Comparison of ENCODE assay signal across 1 cellular context in the genomic region with DNA sequence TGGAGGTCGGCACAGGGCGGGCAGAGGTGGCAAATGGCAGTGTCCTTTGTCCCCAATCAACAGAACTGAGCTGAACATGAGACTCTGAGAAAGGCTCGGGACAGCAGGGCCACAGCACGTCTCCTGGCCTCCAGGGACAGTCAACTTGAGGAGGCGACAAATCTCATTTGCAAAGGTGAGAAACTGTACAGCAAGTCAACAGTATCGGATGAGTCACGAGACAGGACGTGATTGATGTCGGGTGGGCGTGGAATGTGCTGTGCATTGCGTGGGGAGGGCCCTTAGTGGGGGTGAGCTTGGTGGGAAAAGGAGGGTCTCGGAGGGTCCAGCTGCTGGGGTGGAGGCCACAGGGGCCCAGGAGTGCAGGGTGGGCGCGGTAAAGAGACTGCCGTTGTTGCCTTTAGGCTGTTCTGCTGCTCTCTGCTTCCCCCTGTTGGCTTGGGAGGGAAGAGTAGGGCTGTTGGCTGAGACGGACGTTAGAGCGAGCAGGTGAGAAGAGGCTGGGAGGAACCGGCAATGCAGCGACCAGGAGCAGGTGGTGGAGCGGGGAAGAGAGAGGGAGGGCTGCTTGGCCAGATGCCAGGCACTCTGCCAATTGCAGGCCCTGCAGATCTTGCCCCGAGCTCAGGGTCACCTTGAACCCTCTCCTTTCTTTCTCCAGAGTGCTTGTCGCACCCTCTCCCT.
A peak's percentile ranks its signal among the peaks of the same experiment; 100 is the strongest.
TF ChIP-seq lines count a peak whose summit lies in the region.

No MANE protein-coding gene starts in this region.

TF ChIP-seq in GM12878, 131 proteins besides CTCF, POLR2A, EP300 and RAD21 (continued from another document):
- TF ChIP-seq, protein P1, sequence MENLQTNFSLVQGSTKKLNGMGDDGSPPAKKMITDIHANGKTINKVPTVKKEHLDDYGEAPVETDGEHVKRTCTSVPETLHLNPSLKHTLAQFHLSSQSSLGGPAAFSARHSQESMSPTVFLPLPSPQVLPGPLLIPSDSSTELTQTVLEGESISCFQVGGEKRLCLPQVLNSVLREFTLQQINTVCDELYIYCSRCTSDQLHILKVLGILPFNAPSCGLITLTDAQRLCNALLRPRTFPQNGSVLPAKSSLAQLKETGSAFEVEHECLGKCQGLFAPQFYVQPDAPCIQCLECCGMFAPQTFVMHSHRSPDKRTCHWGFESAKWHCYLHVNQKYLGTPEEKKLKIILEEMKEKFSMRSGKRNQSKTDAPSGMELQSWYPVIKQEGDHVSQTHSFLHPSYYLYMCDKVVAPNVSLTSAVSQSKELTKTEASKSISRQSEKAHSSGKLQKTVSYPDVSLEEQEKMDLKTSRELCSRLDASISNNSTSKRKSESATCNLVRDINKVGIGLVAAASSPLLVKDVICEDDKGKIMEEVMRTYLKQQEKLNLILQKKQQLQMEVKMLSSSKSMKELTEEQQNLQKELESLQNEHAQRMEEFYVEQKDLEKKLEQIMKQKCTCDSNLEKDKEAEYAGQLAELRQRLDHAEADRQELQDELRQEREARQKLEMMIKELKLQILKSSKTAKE (IDR thresholded peaks at IDR 0.05; ENCODE audit: low read depth, poor library complexity, severe bottlenecking) = peak; percentile 92
- no peak for TF ChIP-seq IRF3 (IDR thresholded peaks at IDR 0.05)
- TF ChIP-seq MXI1 (IDR thresholded peaks at IDR 0.05; ENCODE audit: low read depth, low read length) = peak; percentile 81
- peak; percentile 23 for TF ChIP-seq SP1 (IDR thresholded peaks at IDR 0.05; ENCODE audit: low read depth, low read length)
- TF ChIP-seq BHLHE40 (IDR thresholded peaks at IDR 0.05; ENCODE audit: borderline replicate concordance in 1 of 2, low read depth in 2 of 2, low read length in 1 of 2) = peak in 1 of 2 experiments; percentile 98; a peak in 2 of 4 replicates
- TF ChIP-seq RELA (IDR thresholded peaks at IDR 0.05; ENCODE audit: borderline replicate concordance, partially characterized antibody) = peak; percentile 67
- no peak for TF ChIP-seq NRF1 (conservative IDR thresholded peaks at IDR 0.05; ENCODE audit: low read depth, low read length)
- TF ChIP-seq BRCA1 (IDR thresholded peaks at IDR 0.05; ENCODE audit: low read depth, low read length) = no peak
- TF ChIP-seq, protein P2, sequence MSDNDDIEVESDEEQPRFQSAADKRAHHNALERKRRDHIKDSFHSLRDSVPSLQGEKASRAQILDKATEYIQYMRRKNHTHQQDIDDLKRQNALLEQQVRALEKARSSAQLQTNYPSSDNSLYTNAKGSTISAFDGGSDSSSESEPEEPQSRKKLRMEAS (IDR thresholded peaks at IDR 0.05; ENCODE audit: low read depth, low read length) = peak; percentile 72; the same call in 1 of the 2 replicates
- TF ChIP-seq EED (IDR thresholded peaks at IDR 0.05; ENCODE audit: low read depth) = peak; percentile 77
- TF ChIP-seq PAX5 (IDR thresholded peaks at IDR 0.05; ENCODE audit: borderline replicate concordance, low read depth, low read length) = peak; percentile 41; the same call in 1 of the 2 replicates
- TF ChIP-seq, protein P3, sequence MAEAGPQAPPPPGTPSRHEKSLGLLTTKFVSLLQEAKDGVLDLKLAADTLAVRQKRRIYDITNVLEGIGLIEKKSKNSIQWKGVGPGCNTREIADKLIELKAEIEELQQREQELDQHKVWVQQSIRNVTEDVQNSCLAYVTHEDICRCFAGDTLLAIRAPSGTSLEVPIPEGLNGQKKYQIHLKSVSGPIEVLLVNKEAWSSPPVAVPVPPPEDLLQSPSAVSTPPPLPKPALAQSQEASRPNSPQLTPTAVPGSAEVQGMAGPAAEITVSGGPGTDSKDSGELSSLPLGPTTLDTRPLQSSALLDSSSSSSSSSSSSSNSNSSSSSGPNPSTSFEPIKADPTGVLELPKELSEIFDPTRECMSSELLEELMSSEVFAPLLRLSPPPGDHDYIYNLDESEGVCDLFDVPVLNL (IDR thresholded peaks at IDR 0.05; ENCODE audit: low read depth, low read length) = no peak
- peak; percentile 91 for TF ChIP-seq POLR2AphosphoS5 (IDR thresholded peaks at IDR 0.05; ENCODE audit: low read length)
- no peak for TF ChIP-seq CBX5 (IDR thresholded peaks at IDR 0.05; ENCODE audit: low read depth)
- TF ChIP-seq ZNF207 (IDR thresholded peaks at IDR 0.05; ENCODE audit: borderline replicate concordance) = peak; percentile 85; the same call in 1 of the 2 replicates
- TF ChIP-seq NR2C2 (IDR thresholded peaks at IDR 0.05; ENCODE audit: borderline replicate concordance, control insufficient read depth, insufficient read length, low read depth) = no peak
- TF ChIP-seq CHD4 (IDR thresholded peaks at IDR 0.05) = no peak
- no peak for TF ChIP-seq MEF2A (IDR thresholded peaks at IDR 0.05; ENCODE audit: insufficient read depth, low read depth, low read length)
- no peak for TF ChIP-seq SUPT20H (IDR thresholded peaks at IDR 0.05; ENCODE audit: borderline replicate concordance, control insufficient read depth, low read depth, low read length)
- TF ChIP-seq RBBP5 (conservative IDR thresholded peaks at IDR 0.05) = no peak
- peak; percentile 55; the same call in 1 of the 2 replicates for TF ChIP-seq ASH2L (IDR thresholded peaks at IDR 0.05; ENCODE audit: borderline replicate concordance, low read depth)
